ENCODE assay signal across 11 cellular contexts in genomic region chr4:42655248-42655647, GRCh38. TPM values are rescaled to one million over a fixed set of nuclear protein-coding genes. Genes with fewer than 3 reads are reported as not detected.
DNase-seq lines count a peak whose midpoint lies in the region; ATAC-seq, FAIRE-seq and TF ChIP-seq lines count a peak whose summit lies in the region.
"Had no signal": no experiment of that assay in that cellular context is flagged by ENCODE, and none has a peak within 500 bp of the region (broad histone marks: within the 10 kb centered on the region; RNA-seq: fewer than 3 reads in every experiment).

No MANE protein-coding gene starts in this region.

- H3K27ac Mint-ChIP-seq in CD8-positive, alpha-beta T cell, result peak overlapping the region; percentile 96

- H4K20me1 ChIP-seq in GM12878 (ENCODE audit: control insufficient read depth, insufficient read depth), result no peaks in the 10 kb centered on the region
- no peaks in the 10 kb centered on the region for H4K20me1 ChIP-seq in neural cell (ENCODE audit: insufficient read depth)

- peak overlapping the region; percentile 67 for H3K27ac ChIP-seq in CD8-positive, alpha-beta T cell (ENCODE audit: low read depth, low read length)
- H3K27ac ChIP-seq in GM12878 (ENCODE audit: control insufficient read depth, insufficient read depth) (peak overlapping the region; percentile 86), neural cell (ENCODE audit: low read length) (no peak overlapping the region)
- H3K27ac ChIP-seq: brain microvascular endothelial cell, HL-60, RWPE1 had no signal

- no peaks in the 10 kb centered on the region for H3K27me3 ChIP-seq in CD8-positive, alpha-beta T cell (ENCODE audit: insufficient read depth, low read length)
- H3K27me3 ChIP-seq in GM12878 (replicated peaks in 1 of 2; ENCODE audit: control insufficient read depth in 2 of 2, insufficient read depth in 2 of 2, low read length in 1 of 2) (no peaks in the 10 kb centered on the region), neural cell (ENCODE audit: insufficient read depth, low read depth, low read length) (no peaks in the 10 kb centered on the region)
- H3K27me3 ChIP-seq: brain microvascular endothelial cell had no signal

- H2AFZ ChIP-seq in GM12878 (ENCODE audit: control insufficient read depth, low read depth, low read length), result no peak overlapping the region
- H2AFZ ChIP-seq in neural cell (ENCODE audit: low read depth, low read length), result no peak overlapping the region

- POLR2A ChIA-PET in CD8-positive, alpha-beta T cell (lab: Charles Lee), result interaction anchor here (0.9 to 3.2 kb wide), 4 partner anchors 9 to 28 kb away, joined by 3 to 61 read pairs (median 20); no protein-coding TSS in a partner anchor
- POLR2A ChIA-PET in GM12878 (lab: Charles Lee), result interaction anchor here (0.7 to 5.2 kb wide), 6 partner anchors 12 to 86 kb away, joined by 3 to 167 read pairs (median 36); no protein-coding TSS in a partner anchor

- WGBS in GM12878 (ENCODE audit: insufficient coverage, insufficient replicate concordance, low lambda C conversion rate, missing lambda C conversion rate), result 0% methylated on average over 1 of the region's 1 CpG

- H3K4me2 ChIP-seq in GM12878 (ENCODE audit: control insufficient read depth, insufficient read depth) (peak overlapping the region; percentile 92), neural cell (ENCODE audit: low read length) (no peak overlapping the region)

- H3K27me3 Mint-ChIP-seq in CD8-positive, alpha-beta T cell (ENCODE audit: low read depth), result no peaks in the 10 kb centered on the region

- no peaks in the 10 kb centered on the region for H3K36me3 ChIP-seq in CD8-positive, alpha-beta T cell (ENCODE audit: insufficient read depth, low read length)
- H3K36me3 ChIP-seq in GM12878 (ENCODE audit: control insufficient read depth in 2 of 2, insufficient read depth in 2 of 2, low read length in 1 of 2) (0 out of 4 replicates have a peak, but pooled peaks cover 0 to 4% of the 10 kb centered on the region in 2 experiments), neural cell (ENCODE audit: insufficient read depth, low read length) (no peaks in the 10 kb centered on the region)
- H3K36me3 ChIP-seq: brain microvascular endothelial cell had no signal

- peak overlapping the region; percentile 80 for H3K4me3 ChIP-seq in CD8-positive, alpha-beta T cell (ENCODE audit: low read depth, low read length)
- peak overlapping the region; percentile 93 for H3K4me3 ChIP-seq in GM12878
- peak overlapping the region; percentile 77 for H3K4me3 ChIP-seq in neural cell (ENCODE audit: low read length)

- peak; percentile 84 for FAIRE-seq in GM12878 (lab: Jason Lieb, UNC)

- peaks cover 13% of the 10 kb centered on the region for H3K9me3 Mint-ChIP-seq in CD8-positive, alpha-beta T cell

- no peaks in the 10 kb centered on the region for H3F3A ChIP-seq in neural cell (ENCODE audit: insufficient read depth, low read length, poor library complexity, severe bottlenecking)

- H3K4me1 Mint-ChIP-seq in CD8-positive, alpha-beta T cell (ENCODE audit: low read depth), result peaks cover 65% of the 10 kb centered on the region

- no peaks in the 10 kb centered on the region for H3K9me2 ChIP-seq in neural cell (ENCODE audit: insufficient read depth, low read length)

- CTCF ChIA-PET in CD8-positive, alpha-beta T cell (lab: Charles Lee), result interaction anchor here (0.9 to 3.0 kb wide), 6 partner anchors 8 to 95 kb away, joined by 3 to 25 read pairs (median 4); no protein-coding TSS in a partner anchor
- CTCF ChIA-PET in GM12878 (lab: Yijun Ruan, JAX), result interaction anchor here (0.9 to 3.1 kb wide), 6 partner anchors 10 to 87 kb away, joined by 3 to 17 read pairs (median 4); no protein-coding TSS in a partner anchor

- TF ChIP-seq RAD21 in GM12878 (IDR thresholded peaks at IDR 0.05; ENCODE audit: insufficient read depth, low read depth, low read length) (0 out of 2 replicates have a peak, but pooled peaks have one; percentile 4), neural cell (conservative IDR thresholded peaks at IDR 0.05) (no peak)

- H3K9ac ChIP-seq in GM12878 (ENCODE audit: control insufficient read depth, insufficient read depth, low read length), result peak overlapping the region; percentile 77
- H3K9ac ChIP-seq in neural cell (ENCODE audit: low read length), result no peak overlapping the region

- TSS peak; percentile 41 for BruUV-seq in GM12878 (replicated peaks; lab: Mats Ljungman, UMichigan)

- no peak for TF ChIP-seq EP300 in GM12878 (IDR thresholded peaks at IDR 0.05; ENCODE audit: borderline replicate concordance in 1 of 2, control insufficient read depth in 1 of 2, low read depth in 2 of 2, low read length in 2 of 2)
- TF ChIP-seq EP300 in neural cell (conservative IDR thresholded peaks at IDR 0.05; ENCODE audit: poor library complexity, severe bottlenecking), result no peak

- no peak for DNase-seq in CD8-positive, alpha-beta T cell
- DNase-seq in GM12878 (ENCODE audit: low read depth, low spot score), result no peak
- DNase-seq in NOMO-1 treated with DMSO at 0.1 percent for 48 hours (lab: John Stamatoyannopoulos, UW; ENCODE audit: unreplicated experiment), result no peak
- DNase-seq in HT-29 (ENCODE audit: low spot score), result no peak

- TF ChIP-seq CTCF in CD8-positive, alpha-beta T cell (IDR thresholded peaks at IDR 0.05), result no peak
- no peak for TF ChIP-seq CTCF in GM12878 (IDR thresholded peaks at IDR 0.05 in 2 of 3, conservative IDR thresholded peaks at IDR 0.05 in 1 of 3; ENCODE audit: control insufficient read depth in 2 of 3, extremely low read depth in 1 of 3, insufficient read depth in 1 of 3, low read depth in 3 of 3, low read length in 3 of 3)
- no peak for TF ChIP-seq CTCF in neural cell (IDR thresholded peaks at IDR 0.05; ENCODE audit: poor library complexity, severe bottlenecking)

- no peak for TF ChIP-seq POLR2A in GM12878 (IDR thresholded peaks at IDR 0.05; ENCODE audit: low read depth, low read length)

- H3K79me2 ChIP-seq in GM12878 (ENCODE audit: control insufficient read depth, insufficient read depth, low read length), result peaks cover 66% of the 10 kb centered on the region
- peaks cover 4% of the 10 kb centered on the region for H3K79me2 ChIP-seq in neural cell (replicated peaks; ENCODE audit: insufficient read depth, low read length)

- SMC1A ChIA-PET in GM12878 (lab: Charles Lee; ENCODE audit: uncharacterized antibody, unreplicated experiment), result interaction anchor here (0.7 to 6.6 kb wide), 9 partner anchors 15 to 87 kb away, joined by 3 to 202 read pairs (median 7); no protein-coding TSS in a partner anchor

- RAD21 ChIA-PET in GM12878 (lab: Charles Lee; ENCODE audit: unreplicated experiment), result interaction anchor here (0.8 to 6.3 kb wide), 10 partner anchors 15 to 86 kb away, joined by 3 to 252 read pairs (median 7); no protein-coding TSS in a partner anchor

- peaks cover 37% of the 10 kb centered on the region for H3K4me1 ChIP-seq in CD8-positive, alpha-beta T cell (ENCODE audit: insufficient read depth, low read length)
- H3K4me1 ChIP-seq in GM12878 (ENCODE audit: control insufficient read depth, insufficient read depth, low read length), result peaks cover 5% of the 10 kb centered on the region; the same call in 1 of the 2 replicates

- no peak for ATAC-seq in CD8-positive, alpha-beta T cell
- ATAC-seq in HG02610 (IDR thresholded peaks at IDR 0.05; ENCODE audit: unreplicated experiment) (peak; percentile 15), GM12878 (peak; percentile 33), SK-N-SH treated with all-trans-retinoic acid at 6 μM for 48 hours (no peak), GM21825 (IDR thresholded peaks at IDR 0.05; ENCODE audit: unreplicated experiment) (no peak)

- H3K4me3 Mint-ChIP-seq in CD8-positive, alpha-beta T cell, result peak overlapping the region; percentile 97

- no peaks in the 10 kb centered on the region for H3K9me3 ChIP-seq in CD8-positive, alpha-beta T cell (ENCODE audit: low read length)
- H3K9me3 ChIP-seq in GM12878 (replicated peaks; ENCODE audit: control insufficient read depth, insufficient read depth, low read length) (peaks cover 15% of the 10 kb centered on the region), neural cell (ENCODE audit: low read length) (no peaks in the 10 kb centered on the region)

- in situ Hi-C loops in GM12878 (cut with MboI), result no loop called here

- peaks cover 42% of the 10 kb centered on the region for H3K36me3 Mint-ChIP-seq in CD8-positive, alpha-beta T cell

- intact Hi-C loops in CD8-positive, alpha-beta T cell (cut with DNase I, micrococcal nuclease), result loop anchor here in 1 of 2 experiments (5.0 to 10.0 kb wide), 3 partner anchors 50 to 663 kb away; partner anchors contain the start of gene SLC30A9
- intact Hi-C loops in GM12878 (cut with micrococcal nuclease; ENCODE audit: unreplicated experiment), result loop anchor here (5.0 kb wide), 2 partner anchors 162 to 212 kb away; no protein-coding TSS in a partner anchor

TF ChIP-seq in GM12878, 131 proteins besides CTCF, POLR2A, EP300 and RAD21 (continues in another document):
- TF ChIP-seq JUNB (IDR thresholded peaks at IDR 0.05), result peak; percentile 80
- 0 out of 2 replicates have a peak, but pooled peaks have one; percentile 31 for TF ChIP-seq IRF4 (IDR thresholded peaks at IDR 0.05; ENCODE audit: low read depth, low read length)

TF ChIP-seq in neural cell, 6 proteins besides CTCF, POLR2A, EP300 and RAD21 (continues in another document):
- TF ChIP-seq TAF1 (IDR thresholded peaks at IDR 0.05; ENCODE audit: low read depth) (no peak), MXI1 (conservative IDR thresholded peaks at IDR 0.05; ENCODE audit: poor library complexity, severe bottlenecking) (no peak)

TF ChIP-seq in SK-N-SH treated with all-trans-retinoic acid at 6 μM for 48 hours, 23 proteins besides CTCF, POLR2A, EP300 and RAD21 (continues in another document):
- no peak for TF ChIP-seq OSR1 (CRISPR knock-in tag; IDR thresholded peaks at IDR 0.05)
- no peak for TF ChIP-seq ZNF565 (CRISPR knock-in tag; conservative IDR thresholded peaks at IDR 0.05; ENCODE audit: low read depth)

RNA-seq across cellular contexts. Expression of gene ATP8A1, which starts 1.7 kb away (rescaled TPM):
- total RNA-seq in CD8-positive, alpha-beta T cell, result 100 to 1,000 TPM; 130 to 134 TPM
- total RNA-seq in GM12878 (2013; cell fraction: nucleolus; rRNA removed), result 1,209 and 1,224 TPM in 2 replicates
- total RNA-seq in GM12878 (2014; rRNA removed) (55.2 and 73.8 TPM in 2 replicates), GM12878 (2014; rRNA removed; fragmentation: Illumina TruSeq; extraction: Trizol) (72.5 and 78.7 TPM in 2 replicates), GM12878 (2021) (50.4 and 50.6 TPM in 2 replicates)
- 16.1 TPM for polyA plus RNA-seq in GM12878 (2011; ENCODE audit: low read depth)
- polyA plus RNA-seq in GM12878 (2011; rRNA removed) (116 and 194 TPM in 2 replicates), GM12878 (2014; fragmentation: Illumina TruSeq; extraction: Trizol) (43.3 and 60.0 TPM in 2 replicates), GM12878 (2014; fragmentation: Nextera tagmentation; extraction: Ambion mirVana) (1 to 10 TPM; 9.0 to 9.5 TPM), GM12878 (2014; rRNA removed) (26.2 and 31.2 TPM in 2 replicates), GM12878 (2016; fragmentation: Nextera tagmentation; extraction: Ambion mirVana) (10 to 100 TPM; 14.4 to 18.5 TPM), neural cell (41.8 and 45.8 TPM in 2 replicates)
- polyA plus RNA-seq in GM12878 (2011; cell fraction: cytosol; rRNA removed), result 27.1 and 34.0 TPM in 2 replicates
- polyA plus RNA-seq in GM12878 (2011; cell fraction: nucleus; rRNA removed), result 252 and 314 TPM in 2 replicates
- polyA plus RNA-seq in GM12878 (2012), result 22.0 and 41.8 TPM in 2 replicates
- polyA minus RNA-seq in GM12878 (2011; rRNA and poly(A)+ RNA removed), result 213 and 243 TPM in 2 replicates
- 58.3 and 60.7 TPM in 2 replicates for polyA minus RNA-seq in GM12878 (2011; cell fraction: cytosol; rRNA and poly(A)+ RNA removed)
- polyA minus RNA-seq in GM12878 (2011; cell fraction: nucleus; rRNA and poly(A)+ RNA removed), result 380 and 488 TPM in 2 replicates
- polyA minus RNA-seq in neural cell, result 80.8 and 87.9 TPM in 2 replicates
- total RNA-seq in HT-29 (2014; rRNA removed; shearing (Covaris generic)), result 0.68 and 0.69 TPM in 2 replicates

Comparison
In these comparisons a context has a peak if more than half of its experiments do, and no peak if none do; other contexts are left out.
1. ATAC-seq: peak in HG02610 (single experiment) and GM12878 (single experiment); none in CD8-positive, alpha-beta T cell (single experiment), SK-N-SH treated with all-trans-retinoic acid at 6 μM for 48 hours (single experiment) and GM21825 (single experiment).
2. RNA of gene ATP8A1, which starts 1.7 kb away (total RNA-seq): 130 to 134 TPM in CD8-positive, alpha-beta T cell and 50.4 to 1,224 TPM in GM12878; 0.68 to 0.69 TPM in HT-29; every median in the first group is over 10 times any median in the second.
3. Peak in every context shown above with its lines, with median percentiles within 50 percentile points of each other: H3K4me3 ChIP-seq.